ENCODE assay signal across 9 cellular contexts in the genomic region with DNA sequence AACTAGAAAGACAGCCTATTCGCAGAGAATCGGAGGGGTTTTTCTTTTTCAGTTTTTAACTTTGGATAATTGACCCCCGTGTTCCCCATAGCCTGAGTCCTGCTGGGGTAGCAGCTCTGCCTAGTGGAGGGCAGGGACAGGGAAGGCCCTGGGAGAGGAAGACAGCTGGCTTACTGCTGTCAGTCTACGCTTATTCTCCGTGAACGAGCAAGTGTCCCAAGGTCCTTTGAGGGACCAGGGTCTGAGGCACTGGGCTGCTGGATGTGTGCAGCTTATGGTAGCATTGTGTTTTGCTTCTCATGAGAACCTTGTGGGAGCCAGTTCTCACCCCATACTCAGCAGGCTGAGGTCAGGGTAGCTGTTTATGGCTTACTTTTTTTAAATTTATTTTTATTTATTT. TPM values are rescaled to one million over a fixed set of nuclear protein-coding genes. Genes with fewer than 3 reads are reported as not detected.
DNase-seq lines count a peak whose midpoint lies in the region; ATAC-seq and TF ChIP-seq lines count a peak whose summit lies in the region.
"Had no signal": no experiment of that assay in that cellular context is flagged by ENCODE, and none has a peak within 500 bp of the region (broad histone marks: within the 10 kb centered on the region; RNA-seq: fewer than 3 reads in every experiment).

No MANE protein-coding gene starts in this region.

- peak overlapping the region; percentile 68 for H3K27ac Mint-ChIP-seq in activated naive CD4-positive, alpha-beta T cell treated with anti-CD3 and anti-CD28 coated beads for 36 hours
- peak overlapping the region; percentile 67 for H3K27ac Mint-ChIP-seq in activated T-cell treated with anti-CD3 and anti-CD28 coated beads, Interleukin-2, amount 50 U/mL, for 72 hours

- intact Hi-C loops in activated naive CD4-positive, alpha-beta T cell treated with anti-CD3 and anti-CD28 coated beads for 36 hours (cut with micrococcal nuclease): loop anchor here (1.0 to 10.0 kb wide), 4 partner anchors 30 to 317 kb away; no protein-coding TSS in a partner anchor

- TF ChIP-seq EP300 in tibial nerve (IDR thresholded peaks at IDR 0.05): no peak

- no peak for TF ChIP-seq POLR2A in tibial nerve (IDR thresholded peaks at IDR 0.05)

- no peaks in the 10 kb centered on the region for H3K27me3 Mint-ChIP-seq in activated naive CD4-positive, alpha-beta T cell treated with anti-CD3 and anti-CD28 coated beads for 36 hours (ENCODE audit: low read depth)
- H3K27me3 Mint-ChIP-seq in activated T-cell treated with anti-CD3 and anti-CD28 coated beads, Interleukin-2, amount 50 U/mL, for 72 hours (ENCODE audit: low read depth): no peaks in the 10 kb centered on the region

- peaks cover 61% of the 10 kb centered on the region for H3K4me1 Mint-ChIP-seq in activated naive CD4-positive, alpha-beta T cell treated with anti-CD3 and anti-CD28 coated beads for 36 hours (ENCODE audit: low read depth)
- peaks cover 67% of the 10 kb centered on the region for H3K4me1 Mint-ChIP-seq in activated T-cell treated with anti-CD3 and anti-CD28 coated beads, Interleukin-2, amount 50 U/mL, for 72 hours (ENCODE audit: low read depth)

- no peaks in the 10 kb centered on the region for H3K9me3 Mint-ChIP-seq in activated naive CD4-positive, alpha-beta T cell treated with anti-CD3 and anti-CD28 coated beads for 36 hours
- no peaks in the 10 kb centered on the region for H3K9me3 Mint-ChIP-seq in activated T-cell treated with anti-CD3 and anti-CD28 coated beads, Interleukin-2, amount 50 U/mL, for 72 hours

- peaks cover 19 to 73% (median 54%) of the 10 kb centered on the region in 4 donors for H3K4me1 ChIP-seq in liver (ENCODE audit: control insufficient read depth in 4 of 4, insufficient read depth in 4 of 4, low read length in 3 of 4)
- peaks cover 0 to 86% (median 50%) of the 10 kb centered on the region in 4 donors for H3K4me1 ChIP-seq in tibial nerve

- peaks cover 15% of the 10 kb centered on the region for H3K36me3 Mint-ChIP-seq in activated naive CD4-positive, alpha-beta T cell treated with anti-CD3 and anti-CD28 coated beads for 36 hours (ENCODE audit: low read depth)
- H3K36me3 Mint-ChIP-seq in activated T-cell treated with anti-CD3 and anti-CD28 coated beads, Interleukin-2, amount 50 U/mL, for 72 hours (ENCODE audit: insufficient read depth in 2 of 2): peaks cover 0 to 5% of the 10 kb centered on the region in 2 donors

- no peak for DNase-seq in activated naive CD4-positive, alpha-beta T cell treated with anti-CD3 and anti-CD28 coated beads for 36 hours
- DNase-seq in activated naive CD4-positive, alpha-beta T cell (lab: John Stamatoyannopoulos, UW): no peak
- DNase-seq in activated T-cell treated with anti-CD3 and anti-CD28 coated beads, Interleukin-2, amount 50 U/mL, for 72 hours: peak in 1 of 2 donors; percentile 5
- DNase-seq in tibial nerve (ENCODE audit: low spot score in 2 of 2) (no peak), SIG-M5 (lab: John Stamatoyannopoulos, UW) (no peak), DMS53 treated with DMSO at 0.1 percent for 48 hours (lab: John Stamatoyannopoulos, UW; ENCODE audit: unreplicated experiment) (no peak)
- DNase-seq in stimulated activated CD4-positive, alpha-beta T cell treated with anti-CD3 and anti-CD28 coated beads, Interleukin-2, amount 100 ng/mL, for 48 hours: no peak

- peak overlapping the region in 1 of 2 donors; percentile 60 for H3K9ac ChIP-seq in liver (ENCODE audit: low read depth in 1 of 2, low read length in 2 of 2)

- H3K4me3 ChIP-seq in liver (ENCODE audit: low read depth in 1 of 3, low read length in 3 of 3): peak overlapping the region in 2 of 3 donors; percentile 0 to 34
- peak overlapping the region in 3 of 4 donors; percentile 8 to 75 (median 67) for H3K4me3 ChIP-seq in tibial nerve

- H3K27me3 ChIP-seq in liver (ENCODE audit: control insufficient read depth in 4 of 4, insufficient read depth in 4 of 4, low read length in 3 of 4): no peaks in the 10 kb centered on the region
- H3K27me3 ChIP-seq in tibial nerve: no peaks in the 10 kb centered on the region
- H3K27me3 ChIP-seq: neutrophil had no signal

- peak overlapping the region; percentile 3 to 17 for H3K27ac ChIP-seq in liver (ENCODE audit: low read depth in 1 of 2, low read length in 2 of 2)
- peak overlapping the region in 3 of 4 donors; percentile 67 to 91 (median 90) for H3K27ac ChIP-seq in tibial nerve
- H3K27ac ChIP-seq: neutrophil had no signal

- ATAC-seq in activated T-cell treated with anti-CD3 and anti-CD28 coated beads, Interleukin-2, amount 50 U/mL, for 72 hours (replicated peaks in 1 of 2): no peak

- H3K9me3 ChIP-seq in liver (ENCODE audit: control insufficient read depth in 4 of 4, low read length in 3 of 4): no peaks in the 10 kb centered on the region
- H3K9me3 ChIP-seq in tibial nerve: no peaks in the 10 kb centered on the region
- H3K9me3 ChIP-seq: neutrophil had no signal

- 62% methylated on average over 6 of the region's 6 CpGs for WGBS in liver
- 32 to 36% methylated on average over 6 of the region's 6 CpGs for WGBS in tibial nerve, 2 donors

- no peaks in the 10 kb centered on the region for H3K36me3 ChIP-seq in liver (ENCODE audit: control insufficient read depth in 4 of 4, insufficient read depth in 3 of 4, low read depth in 1 of 4, low read length in 3 of 4)
- peaks cover 0 to 16% (median 0%) of the 10 kb centered on the region in 3 donors for H3K36me3 ChIP-seq in tibial nerve
- H3K36me3 ChIP-seq: neutrophil had no signal

- no peak for TF ChIP-seq RAD21 in liver (IDR thresholded peaks at IDR 0.05)

- TF ChIP-seq CTCF in liver (IDR thresholded peaks at IDR 0.05; ENCODE audit: low read depth, low read length, missing input control) (no peak), tibial nerve (IDR thresholded peaks at IDR 0.05) (no peak)

- CTCF ChIA-PET in activated naive CD4-positive, alpha-beta T cell treated with anti-CD3 and anti-CD28 coated beads for 36 hours (lab: Charles Lee): interaction anchor here (1.3 to 6.8 kb wide), 3 partner anchors 14 to 62 kb away, joined by 4 to 36 read pairs (median 29); no protein-coding TSS in a partner anchor

- H3K4me3 Mint-ChIP-seq in activated naive CD4-positive, alpha-beta T cell treated with anti-CD3 and anti-CD28 coated beads for 36 hours: peak overlapping the region; percentile 66
- H3K4me3 Mint-ChIP-seq in activated T-cell treated with anti-CD3 and anti-CD28 coated beads, Interleukin-2, amount 50 U/mL, for 72 hours: peak overlapping the region; percentile 92 to 94

TF ChIP-seq in liver, 16 proteins besides CTCF, POLR2A, EP300 and RAD21:
- TF ChIP-seq, protein P1, sequence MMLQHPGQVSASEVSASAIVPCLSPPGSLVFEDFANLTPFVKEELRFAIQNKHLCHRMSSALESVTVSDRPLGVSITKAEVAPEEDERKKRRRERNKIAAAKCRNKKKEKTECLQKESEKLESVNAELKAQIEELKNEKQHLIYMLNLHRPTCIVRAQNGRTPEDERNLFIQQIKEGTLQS (IDR thresholded peaks at IDR 0.05): no peak
- no peak for TF ChIP-seq EGR1 (IDR thresholded peaks at IDR 0.05; ENCODE audit: low read depth in 2 of 2)
- TF ChIP-seq, protein P2, sequence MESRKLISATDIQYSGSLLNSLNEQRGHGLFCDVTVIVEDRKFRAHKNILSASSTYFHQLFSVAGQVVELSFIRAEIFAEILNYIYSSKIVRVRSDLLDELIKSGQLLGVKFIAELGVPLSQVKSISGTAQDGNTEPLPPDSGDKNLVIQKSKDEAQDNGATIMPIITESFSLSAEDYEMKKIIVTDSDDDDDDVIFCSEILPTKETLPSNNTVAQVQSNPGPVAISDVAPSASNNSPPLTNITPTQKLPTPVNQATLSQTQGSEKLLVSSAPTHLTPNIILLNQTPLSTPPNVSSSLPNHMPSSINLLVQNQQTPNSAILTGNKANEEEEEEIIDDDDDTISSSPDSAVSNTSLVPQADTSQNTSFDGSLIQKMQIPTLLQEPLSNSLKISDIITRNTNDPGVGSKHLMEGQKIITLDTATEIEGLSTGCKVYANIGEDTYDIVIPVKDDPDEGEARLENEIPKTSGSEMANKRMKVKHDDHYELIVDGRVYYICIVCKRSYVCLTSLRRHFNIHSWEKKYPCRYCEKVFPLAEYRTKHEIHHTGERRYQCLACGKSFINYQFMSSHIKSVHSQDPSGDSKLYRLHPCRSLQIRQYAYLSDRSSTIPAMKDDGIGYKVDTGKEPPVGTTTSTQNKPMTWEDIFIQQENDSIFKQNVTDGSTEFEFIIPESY (IDR thresholded peaks at IDR 0.05): no peak
- no peak for TF ChIP-seq NR2F2 (IDR thresholded peaks at IDR 0.05)
- no peak for TF ChIP-seq HNF4G (IDR thresholded peaks at IDR 0.05)
- TF ChIP-seq SP1 (IDR thresholded peaks at IDR 0.05): no peak
- TF ChIP-seq JUND (IDR thresholded peaks at IDR 0.05): no peak
- no peak for TF ChIP-seq GABPA (IDR thresholded peaks at IDR 0.05 in 1 of 2, conservative IDR thresholded peaks at IDR 0.05 in 1 of 2)
- TF ChIP-seq YY1 (IDR thresholded peaks at IDR 0.05): no peak
- no peak for TF ChIP-seq FOXA2 (IDR thresholded peaks at IDR 0.05)
- TF ChIP-seq FOXA1 (IDR thresholded peaks at IDR 0.05): no peak
- TF ChIP-seq, protein P3, sequence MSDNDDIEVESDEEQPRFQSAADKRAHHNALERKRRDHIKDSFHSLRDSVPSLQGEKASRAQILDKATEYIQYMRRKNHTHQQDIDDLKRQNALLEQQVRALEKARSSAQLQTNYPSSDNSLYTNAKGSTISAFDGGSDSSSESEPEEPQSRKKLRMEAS (IDR thresholded peaks at IDR 0.05): no peak

RNA-seq across cellular contexts. Expression of a gene that starts 3.0 kb away (rescaled TPM):
- total RNA-seq in activated naive CD4-positive, alpha-beta T cell treated with anti-CD3 and anti-CD28 coated beads for 36 hours: 10 to 100 TPM; 14.8 to 16.3 TPM
- 10 to 100 TPM; 32.3 to 33.7 TPM for total RNA-seq in activated T-cell treated with anti-CD3 and anti-CD28 coated beads, Interleukin-2, amount 50 U/mL, for 72 hours
- total RNA-seq in liver (10 to 100 TPM; 16.2 to 23.3 TPM), tibial nerve (10 to 100 TPM; 28.8 to 46.9 (median 36.4) TPM)
- polyA plus RNA-seq in liver: 1 to 10 TPM; 7.8 to 8.1 TPM
